ENCODE assay signal across 29 cellular contexts in genomic region chr2:128809880-128810279, GRCh38.
DNase-seq lines count a peak whose midpoint lies in the region; ATAC-seq, FAIRE-seq and TF ChIP-seq lines count a peak whose summit lies in the region.
"Had no signal": no experiment of that assay in that cellular context is flagged by ENCODE, and none has a peak within 500 bp of the region (broad histone marks: within the 10 kb centered on the region; RNA-seq: fewer than 3 reads in every experiment).

No MANE protein-coding gene starts in this region.

- no peaks in the 10 kb centered on the region for H3K9me1 ChIP-seq in K562 (ENCODE audit: control insufficient read depth, insufficient read depth, low read length)

- POLR2A ChIA-PET in K562 (lab: Yijun Ruan, JAX): no interaction called here

- TF ChIP-seq POLR2A in K562 (conservative IDR thresholded peaks at IDR 0.05): no peak

- no peaks in the 10 kb centered on the region for H3K4me1 ChIP-seq in K562 (replicated peaks in 1 of 2; ENCODE audit: control insufficient read depth in 2 of 2, insufficient read depth in 2 of 2, low read length in 2 of 2)
- H3K4me1 ChIP-seq in hepatocyte (ENCODE audit: insufficient read depth): peaks cover 4% of the 10 kb centered on the region
- H3K4me1 ChIP-seq in skeletal muscle tissue (ENCODE audit: control insufficient read depth in 3 of 3, insufficient read depth in 3 of 3, low read length in 3 of 3): peaks cover 0 to 18% (median 14%) of the 10 kb centered on the region in 3 donors
- H3K4me1 ChIP-seq: BE2C had no signal

- intact Hi-C loops in K562 (cut with micrococcal nuclease): no loop called here

- TF ChIP-seq EP300 in K562 (IDR thresholded peaks at IDR 0.05; ENCODE audit: low read length): no peak

- ATAC-seq in K562: no peak
- ATAC-seq in SK-N-SH treated with all-trans-retinoic acid at 6 μM for 48 hours: no peak
- ATAC-seq in GM21423 (IDR thresholded peaks at IDR 0.05; ENCODE audit: unreplicated experiment): no peak
- ATAC-seq: GM12878, HepG2 had no signal

- H3K4me2 ChIP-seq in K562 (ENCODE audit: insufficient read depth, low read length) (no peak overlapping the region), hepatocyte (no peak overlapping the region)

- H3K27ac ChIP-seq in K562 (ENCODE audit: extremely low read depth, low read depth, low read length): no peak overlapping the region
- peak overlapping the region; percentile 49 for H3K27ac ChIP-seq in hepatocyte
- H3K27ac ChIP-seq in skeletal muscle tissue (ENCODE audit: low read depth, low read length): peak overlapping the region; percentile 90
- H3K27ac ChIP-seq: GM23248 had no signal

- 0% methylated on average over 3 of the region's 3 CpGs for WGBS in K562 (ENCODE audit: insufficient coverage, low coverage, missing lambda C conversion rate)
- WGBS in hepatocyte (ENCODE audit: low lambda C conversion rate, missing lambda C conversion rate): 62% methylated on average over 3 of the region's 3 CpGs

- TF ChIP-seq CTCF in K562 (IDR thresholded peaks at IDR 0.05 in 2 of 3, conservative IDR thresholded peaks at IDR 0.05 in 1 of 3; ENCODE audit: insufficient read depth in 2 of 3, low read depth in 1 of 3, low read length in 3 of 3) (no peak), epithelial cell of esophagus (IDR thresholded peaks at IDR 0.05; ENCODE audit: insufficient read depth, low read depth, low read length, missing control alignments) (no peak), hepatocyte (IDR thresholded peaks at IDR 0.05; ENCODE audit: poor library complexity) (no peak)

- no peak overlapping the region for H3K4me3 ChIP-seq in K562
- H3K4me3 ChIP-seq in epithelial cell of esophagus (ENCODE audit: low read length): no peak overlapping the region
- no peak overlapping the region for H3K4me3 ChIP-seq in hepatocyte
- H3K4me3 ChIP-seq in skeletal muscle tissue (ENCODE audit: low read length in 3 of 3): no peak overlapping the region
- H3K4me3 ChIP-seq: GM12878, GM23248 had no signal

- H3K9me3 ChIP-seq in K562 (replicated peaks; ENCODE audit: control insufficient read depth, insufficient read depth, low read depth, low read length) (no peaks in the 10 kb centered on the region), hepatocyte (ENCODE audit: low read depth) (no peaks in the 10 kb centered on the region), skeletal muscle tissue (ENCODE audit: control insufficient read depth in 3 of 3, low read length in 3 of 3) (no peaks in the 10 kb centered on the region)
- H3K9me3 ChIP-seq: BE2C had no signal

- CTCF ChIA-PET in K562 (lab: Yijun Ruan, JAX; ENCODE audit: low intra/inter-chr PET ratio): no interaction called here

- no peak overlapping the region for H3K9ac ChIP-seq in K562 (ENCODE audit: insufficient read depth in 1 of 2, low read depth in 2 of 2, low read length in 2 of 2)
- no peak overlapping the region for H3K9ac ChIP-seq in skeletal muscle tissue (ENCODE audit: low read depth in 1 of 3, low read length in 3 of 3)
- H3K9ac ChIP-seq: GM23248 had no signal

- DNase-seq in K562 (ENCODE audit: extremely low read depth in 1 of 4, low spot score in 3 of 4) (peak in 1 of 4 experiments; percentile 3), epithelial cell of esophagus (ENCODE audit: low read depth) (peak; percentile 17), hepatocyte (ENCODE audit: low spot score) (no peak), Ammon's horn (ENCODE audit: low spot score) (no peak), AG20443 (ENCODE audit: low spot score) (no peak)
- DNase-seq: BE2C; CD8-positive, alpha-beta memory T cell; DMS 273 treated with DMSO at 0.1 percent for 48 hours; DMS79; EL; GDM1; H7; KBM-7; MM.1S; NCI-H1417; NCI-H1694; NCI-H2029 treated with DMSO at 0.1 percent for 48 hours; NCI-H446 treated with DMSO at 0.1 percent for 48 hours; NCI-H526; NCI-H82; NK-92 treated with Interleukin-12 subunit alpha and Interleukin-12 subunit beta, amount 100 ng/mL, for 24 hours; RPMI8226; SHP77 had no signal

- H3K36me3 ChIP-seq in K562 (ENCODE audit: control insufficient read depth, insufficient read depth, low read length): no peaks in the 10 kb centered on the region
- no peaks in the 10 kb centered on the region for H3K36me3 ChIP-seq in hepatocyte (replicated peaks; ENCODE audit: insufficient read depth, low read depth)
- H3K36me3 ChIP-seq in skeletal muscle tissue (ENCODE audit: control insufficient read depth in 3 of 3, insufficient read depth in 3 of 3, low read length in 3 of 3): no peaks in the 10 kb centered on the region
- H3K36me3 ChIP-seq: BE2C had no signal

- no peak overlapping the region for H2AFZ ChIP-seq in K562 (ENCODE audit: low read depth, low read length)
- no peak overlapping the region for H2AFZ ChIP-seq in hepatocyte
- H2AFZ ChIP-seq: GM23248 had no signal

- no peak for TF ChIP-seq RAD21 in K562 (CRISPR knock-in tag; conservative IDR thresholded peaks at IDR 0.05 in 1 of 2, IDR thresholded peaks at IDR 0.05 in 1 of 2)

- H3K27me3 ChIP-seq in K562 (ENCODE audit: control insufficient read depth in 2 of 2, insufficient read depth in 2 of 2, low read length in 2 of 2) (no peaks in the 10 kb centered on the region), hepatocyte (no peaks in the 10 kb centered on the region), skeletal muscle tissue (ENCODE audit: control insufficient read depth in 3 of 3, insufficient read depth in 3 of 3, low read length in 3 of 3) (no peaks in the 10 kb centered on the region)
- H3K27me3 ChIP-seq: BE2C had no signal

- H3K79me2 ChIP-seq in K562 (ENCODE audit: control insufficient read depth, insufficient read depth, low read length): no peaks in the 10 kb centered on the region
- no peaks in the 10 kb centered on the region for H3K79me2 ChIP-seq in hepatocyte

- no peak for FAIRE-seq in K562 (lab: Jason Lieb, UNC)
- FAIRE-seq: GM12878, HepG2 had no signal

- in situ Hi-C loops in K562 (cut with MboI): no loop called here

- no TSS peak for BruUV-seq in K562 (replicated peaks; lab: Mats Ljungman, UMichigan)

- no peaks in the 10 kb centered on the region for H4K20me1 ChIP-seq in K562 (replicated peaks; ENCODE audit: control insufficient read depth, insufficient read depth, low read length)
- H4K20me1 ChIP-seq in hepatocyte (ENCODE audit: insufficient read depth, poor library complexity, severe bottlenecking): no peaks in the 10 kb centered on the region

- no peaks in the 10 kb centered on the region for H3K9me2 ChIP-seq in hepatocyte (replicated peaks; ENCODE audit: insufficient read depth)

TF ChIP-seq in K562, 482 proteins besides CTCF, POLR2A, EP300 and RAD21:
- peak; percentile 62 for TF ChIP-seq TFE3 (CRISPR knock-in tag; IDR thresholded peaks at IDR 0.05)
- no peak for TF ChIP-seq ELF2 (CRISPR knock-in tag; IDR thresholded peaks at IDR 0.05)
- TF ChIP-seq RAD51 (IDR thresholded peaks at IDR 0.05; ENCODE audit: borderline replicate concordance, low read depth): 0 out of 2 replicates have a peak, but pooled peaks have one; percentile 33

TF ChIP-seq in SK-N-SH treated with all-trans-retinoic acid at 6 μM for 48 hours, 23 proteins besides CTCF, POLR2A, EP300 and RAD21:
- TF ChIP-seq BACH2 (CRISPR knock-in tag; IDR thresholded peaks at IDR 0.05; ENCODE audit: borderline replicate concordance) (no peak), ZFP30 (CRISPR knock-in tag; IDR thresholded peaks at IDR 0.05) (no peak), CREB5 (CRISPR knock-in tag; IDR thresholded peaks at IDR 0.05; ENCODE audit: low read depth) (no peak), TCF4 (CRISPR knock-in tag; IDR thresholded peaks at IDR 0.05; ENCODE audit: borderline replicate concordance) (no peak), ESRRG (CRISPR knock-in tag; IDR thresholded peaks at IDR 0.05) (no peak), TOX (CRISPR knock-in tag; IDR thresholded peaks at IDR 0.05; ENCODE audit: borderline replicate concordance) (no peak), OSR1 (CRISPR knock-in tag; IDR thresholded peaks at IDR 0.05) (no peak), TSHZ2 (CRISPR knock-in tag; IDR thresholded peaks at IDR 0.05) (no peak), PPARA (CRISPR knock-in tag; IDR thresholded peaks at IDR 0.05; ENCODE audit: borderline replicate concordance) (no peak), RARB (CRISPR knock-in tag; IDR thresholded peaks at IDR 0.05) (no peak), ZNF70 (CRISPR knock-in tag; IDR thresholded peaks at IDR 0.05) (no peak)
TF ChIP-seq in SK-N-SH treated with all-trans-retinoic acid at 6 μM for 48 hours: peak in this region for 0.
